In the genomic region with DNA sequence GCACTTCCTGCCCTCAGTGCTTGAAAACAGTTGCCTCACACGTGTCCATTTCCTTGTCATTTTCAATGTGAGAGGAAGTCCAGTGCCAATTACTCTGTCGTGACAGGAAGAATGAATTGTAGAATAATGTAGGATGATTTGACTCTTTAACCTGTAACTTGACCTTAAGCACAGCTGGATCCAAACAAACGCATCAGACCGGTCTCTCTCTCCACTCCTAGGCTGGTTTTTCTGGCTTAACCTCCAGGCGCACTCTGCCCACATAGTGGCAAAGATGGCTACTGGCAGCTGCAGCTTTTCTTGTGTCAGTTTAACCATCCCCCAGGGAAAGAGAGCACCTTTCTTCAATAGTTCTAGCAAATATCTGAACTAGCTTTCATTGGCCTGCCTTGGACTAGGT, we compare ENCODE assay signal across 22 cellular contexts. TPM values are rescaled to one million over a fixed set of nuclear protein-coding genes. Genes with fewer than 3 reads are reported as not detected.
DNase-seq lines count a peak whose midpoint lies in the region; ATAC-seq and TF ChIP-seq lines count a peak whose summit lies in the region.
"Had no signal": no experiment of that assay in that cellular context is flagged by ENCODE, and none has a peak within 500 bp of the region (broad histone marks: within the 10 kb centered on the region; RNA-seq: fewer than 3 reads in every experiment).

No MANE protein-coding gene starts in this region.

- H3K36me3 Mint-ChIP-seq in GM23338 (ENCODE audit: low read depth): peaks cover 8% of the 10 kb centered on the region; the same call in 2 of the 3 replicates

- no peak overlapping the region for H3K4me3 Mint-ChIP-seq in GM23338

- peaks cover 10% of the 10 kb centered on the region; the same call in 2 of the 3 replicates for H3K4me1 Mint-ChIP-seq in GM23338

- H3K23ac ChIP-seq in mesendoderm (ENCODE audit: low read length): no peak overlapping the region

- ATAC-seq in GM23338 (peak; percentile 74), GM21390 (IDR thresholded peaks at IDR 0.05; ENCODE audit: unreplicated experiment) (no peak), HG03442 (IDR thresholded peaks at IDR 0.05; ENCODE audit: unreplicated experiment) (no peak)
- ATAC-seq in activated CD4-positive, CD25-positive, alpha-beta regulatory T cell treated with anti-CD3 and anti-CD28 coated beads, Interleukin-2, amount 50 U/mL, for 24 hours: no peak
- ATAC-seq: GM12878 had no signal

- H3K27ac ChIP-seq in GM23338 (ENCODE audit: low read depth): no peak overlapping the region
- no peak overlapping the region for H3K27ac ChIP-seq in mesendoderm (ENCODE audit: low read depth, low read length)
- H3K27ac ChIP-seq: GM23248, Peyer's patch had no signal

- DNase-seq in GM23338 (ENCODE audit: low spot score): peak; percentile 30
- DNase-seq in LHCN-M2 (ENCODE audit: low read depth): peak; percentile 31
- peak; percentile 33 for DNase-seq in epithelial cell of esophagus (ENCODE audit: low read depth)
- peak; percentile 1 for DNase-seq in mesendoderm
- DNase-seq in activated gamma-delta T cell treated with Interleukin-2 at 50 U/mL for 16 hours: no peak
- DNase-seq: BE2C, DMS79 treated with DMSO at 0.1 percent for 48 hours, GM23248, Kasumi-1, NCI-H1092 treated with DMSO at 0.1 percent for 48 hours, NCI-H1436 treated with DMSO at 0.1 percent for 48 hours, NCI-H1930, NCI-H226, NCI-H510A treated with DMSO at 0.1 percent for 48 hours, NCI-H774, Peyer's patch had no signal

- H3K4me1 ChIP-seq in GM23338 (ENCODE audit: insufficient read depth): peaks cover 6% of the 10 kb centered on the region; the same call in 1 of the 2 replicates
- H3K4me1 ChIP-seq in mesendoderm (ENCODE audit: control insufficient read depth, low read depth, low read length): no peaks in the 10 kb centered on the region
- H3K4me1 ChIP-seq: BE2C, Peyer's patch had no signal

- H3K27me3 ChIP-seq in GM23338 (ENCODE audit: insufficient read depth) (no peaks in the 10 kb centered on the region), mesendoderm (ENCODE audit: insufficient read depth, low read length, poor library complexity) (no peaks in the 10 kb centered on the region)
- H3K27me3 ChIP-seq: BE2C, Peyer's patch had no signal

- H3K9ac ChIP-seq in mesendoderm (ENCODE audit: low read length): no peak overlapping the region
- H3K9ac ChIP-seq: GM23248 had no signal

- H3K27ac Mint-ChIP-seq in GM23338: no peak overlapping the region

- H3K36me3 ChIP-seq in GM23338 (ENCODE audit: insufficient read depth) (no peaks in the 10 kb centered on the region), mesendoderm (ENCODE audit: control insufficient read depth, insufficient read depth, low read length) (no peaks in the 10 kb centered on the region)
- H3K36me3 ChIP-seq: BE2C, Peyer's patch had no signal

- no peaks in the 10 kb centered on the region for H3K79me1 ChIP-seq in mesendoderm (ENCODE audit: low read length)

- peaks cover 11% of the 10 kb centered on the region; the same call in 2 of the 3 replicates for H3K9me3 Mint-ChIP-seq in GM23338

- H3K9me2 ChIP-seq in GM23338 (ENCODE audit: insufficient read depth): no peaks in the 10 kb centered on the region

- no peak overlapping the region for H3K4me3 ChIP-seq in GM23338
- no peak overlapping the region for H3K4me3 ChIP-seq in epithelial cell of esophagus (ENCODE audit: low read length)
- H3K4me3 ChIP-seq in mesendoderm (ENCODE audit: low read length): no peak overlapping the region
- H3K4me3 ChIP-seq: GM12878, GM23248, Peyer's patch had no signal

- H4K20me1 ChIP-seq in GM23338 (replicated peaks; ENCODE audit: insufficient read depth): no peaks in the 10 kb centered on the region

- no peak overlapping the region for H2BK120ac ChIP-seq in mesendoderm (ENCODE audit: low read depth, low read length)

- H2BK15ac ChIP-seq in mesendoderm (replicated peaks; ENCODE audit: low read depth): no peak overlapping the region

- H4K5ac ChIP-seq in mesendoderm (ENCODE audit: low read length): no peak overlapping the region

- no peak overlapping the region for H3K18ac ChIP-seq in mesendoderm (ENCODE audit: low read length)

- H2BK5ac ChIP-seq in mesendoderm (ENCODE audit: low read length): no peak overlapping the region

- H3K4me2 ChIP-seq in GM23338: no peak overlapping the region
- no peak overlapping the region for H3K4me2 ChIP-seq in mesendoderm (ENCODE audit: low read length)

- H3K79me2 ChIP-seq in GM23338 (replicated peaks; ENCODE audit: insufficient read depth): no peaks in the 10 kb centered on the region
- H3K79me2 ChIP-seq in mesendoderm (ENCODE audit: control insufficient read depth, insufficient read depth, low read length): no peaks in the 10 kb centered on the region

- no peak overlapping the region for H2AK5ac ChIP-seq in mesendoderm (ENCODE audit: low read length)

- no peak for TF ChIP-seq CTCF in GM23338 (conservative IDR thresholded peaks at IDR 0.05; ENCODE audit: low read depth in 2 of 2)
- TF ChIP-seq CTCF in epithelial cell of esophagus (IDR thresholded peaks at IDR 0.05; ENCODE audit: insufficient read depth, low read depth, low read length, missing control alignments): no peak

- no peak overlapping the region for H4K8ac ChIP-seq in mesendoderm (ENCODE audit: low read depth, low read length)

- no CpG with 5 or more reads among the region's 5 CpGs for WGBS in mesendoderm (ENCODE audit: extremely low coverage, insufficient coverage, low lambda C conversion rate)

- H3K56ac ChIP-seq in mesendoderm (ENCODE audit: low read length): no peak overlapping the region

- peak overlapping the region; percentile 85; the same call in 1 of the 2 replicates for H2AFZ ChIP-seq in GM23338
- H2AFZ ChIP-seq: GM23248 had no signal

- H3K4ac ChIP-seq in mesendoderm (ENCODE audit: low read depth, low read length): no peak overlapping the region

- H3K27me3 Mint-ChIP-seq in GM23338 (ENCODE audit: insufficient read depth, low read depth, poor library complexity): peaks cover 2% of the 10 kb centered on the region

- H3F3A ChIP-seq in GM23338 (replicated peaks; ENCODE audit: low read depth): no peaks in the 10 kb centered on the region

TF ChIP-seq in GM23338, 12 proteins besides CTCF, POLR2A, EP300 and RAD21 (continues in another document):
- TF ChIP-seq ZNF114 (CRISPR knock-in tag; IDR thresholded peaks at IDR 0.05): no peak
- TF ChIP-seq, protein P1, sequence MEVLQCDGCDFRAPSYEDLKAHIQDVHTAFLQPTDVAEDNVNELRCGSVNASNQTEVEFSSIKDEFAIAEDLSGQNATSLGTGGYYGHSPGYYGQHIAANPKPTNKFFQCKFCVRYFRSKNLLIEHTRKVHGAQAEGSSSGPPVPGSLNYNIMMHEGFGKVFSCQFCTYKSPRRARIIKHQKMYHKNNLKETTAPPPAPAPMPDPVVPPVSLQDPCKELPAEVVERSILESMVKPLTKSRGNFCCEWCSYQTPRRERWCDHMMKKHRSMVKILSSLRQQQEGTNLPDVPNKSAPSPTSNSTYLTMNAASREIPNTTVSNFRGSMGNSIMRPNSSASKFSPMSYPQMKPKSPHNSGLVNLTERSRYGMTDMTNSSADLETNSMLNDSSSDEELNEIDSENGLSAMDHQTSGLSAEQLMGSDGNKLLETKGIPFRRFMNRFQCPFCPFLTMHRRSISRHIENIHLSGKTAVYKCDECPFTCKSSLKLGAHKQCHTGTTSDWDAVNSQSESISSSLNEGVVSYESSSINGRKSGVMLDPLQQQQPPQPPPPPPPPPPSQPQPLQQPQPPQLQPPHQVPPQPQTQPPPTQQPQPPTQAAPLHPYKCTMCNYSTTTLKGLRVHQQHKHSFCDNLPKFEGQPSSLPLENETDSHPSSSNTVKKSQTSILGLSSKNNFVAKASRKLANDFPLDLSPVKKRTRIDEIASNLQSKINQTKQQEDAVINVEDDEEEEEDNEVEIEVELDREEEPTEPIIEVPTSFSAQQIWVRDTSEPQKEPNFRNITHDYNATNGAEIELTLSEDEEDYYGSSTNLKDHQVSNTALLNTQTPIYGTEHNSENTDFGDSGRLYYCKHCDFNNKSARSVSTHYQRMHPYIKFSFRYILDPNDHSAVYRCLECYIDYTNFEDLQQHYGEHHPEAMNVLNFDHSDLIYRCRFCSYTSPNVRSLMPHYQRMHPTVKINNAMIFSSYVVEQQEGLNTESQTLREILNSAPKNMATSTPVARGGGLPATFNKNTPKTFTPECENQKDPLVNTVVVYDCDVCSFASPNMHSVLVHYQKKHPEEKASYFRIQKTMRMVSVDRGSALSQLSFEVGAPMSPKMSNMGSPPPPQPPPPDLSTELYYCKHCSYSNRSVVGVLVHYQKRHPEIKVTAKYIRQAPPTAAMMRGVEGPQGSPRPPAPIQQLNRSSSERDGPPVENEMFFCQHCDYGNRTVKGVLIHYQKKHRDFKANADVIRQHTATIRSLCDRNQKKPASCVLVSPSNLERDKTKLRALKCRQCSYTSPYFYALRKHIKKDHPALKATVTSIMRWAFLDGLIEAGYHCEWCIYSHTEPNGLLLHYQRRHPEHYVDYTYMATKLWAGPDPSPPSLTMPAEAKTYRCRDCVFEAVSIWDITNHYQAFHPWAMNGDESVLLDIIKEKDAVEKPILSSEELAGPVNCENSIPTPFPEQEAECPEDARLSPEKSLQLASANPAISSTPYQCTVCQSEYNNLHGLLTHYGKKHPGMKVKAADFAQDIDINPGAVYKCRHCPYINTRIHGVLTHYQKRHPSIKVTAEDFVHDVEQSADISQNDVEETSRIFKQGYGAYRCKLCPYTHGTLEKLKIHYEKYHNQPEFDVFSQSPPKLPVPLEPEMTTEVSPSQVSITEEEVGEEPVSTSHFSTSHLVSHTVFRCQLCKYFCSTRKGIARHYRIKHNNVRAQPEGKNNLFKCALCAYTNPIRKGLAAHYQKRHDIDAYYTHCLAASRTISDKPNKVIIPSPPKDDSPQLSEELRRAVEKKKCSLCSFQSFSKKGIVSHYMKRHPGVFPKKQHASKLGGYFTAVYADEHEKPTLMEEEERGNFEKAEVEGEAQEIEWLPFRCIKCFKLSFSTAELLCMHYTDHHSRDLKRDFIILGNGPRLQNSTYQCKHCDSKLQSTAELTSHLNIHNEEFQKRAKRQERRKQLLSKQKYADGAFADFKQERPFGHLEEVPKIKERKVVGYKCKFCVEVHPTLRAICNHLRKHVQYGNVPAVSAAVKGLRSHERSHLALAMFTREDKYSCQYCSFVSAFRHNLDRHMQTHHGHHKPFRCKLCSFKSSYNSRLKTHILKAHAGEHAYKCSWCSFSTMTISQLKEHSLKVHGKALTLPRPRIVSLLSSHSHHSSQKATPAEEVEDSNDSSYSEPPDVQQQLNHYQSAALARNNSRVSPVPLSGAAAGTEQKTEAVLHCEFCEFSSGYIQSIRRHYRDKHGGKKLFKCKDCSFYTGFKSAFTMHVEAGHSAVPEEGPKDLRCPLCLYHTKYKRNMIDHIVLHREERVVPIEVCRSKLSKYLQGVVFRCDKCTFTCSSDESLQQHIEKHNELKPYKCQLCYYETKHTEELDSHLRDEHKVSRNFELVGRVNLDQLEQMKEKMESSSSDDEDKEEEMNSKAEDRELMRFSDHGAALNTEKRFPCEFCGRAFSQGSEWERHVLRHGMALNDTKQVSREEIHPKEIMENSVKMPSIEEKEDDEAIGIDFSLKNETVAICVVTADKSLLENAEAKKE (CRISPR knock-in tag; IDR thresholded peaks at IDR 0.05): no peak
- no peak for TF ChIP-seq ZNF331 (CRISPR knock-in tag; IDR thresholded peaks at IDR 0.05; ENCODE audit: low read depth)

RNA-seq across cellular contexts. Expression of a gene that starts 29.4 kb away (rescaled TPM):
- total RNA-seq in GM23338 (2014; rRNA removed; shearing (Covaris generic)): not detected in 2 replicates
- polyA plus RNA-seq in GM23338 (2016; fragmentation: Nextera tagmentation; extraction: Ambion mirVana): not detected in 2 replicates
- 0.06 TPM in 1 of 2 replicates, not detected in the other for total RNA-seq in LHCN-M2 (2014; rRNA removed)
- not detected for polyA plus RNA-seq in LHCN-M2 (2012)
- polyA plus RNA-seq in mesendoderm (2013, experiment 1 of 2): not detected
- not detected for polyA plus RNA-seq in mesendoderm (2013, experiment 2 of 2)
- total RNA-seq: A673, GM12878, GM23248, OCI-LY7 had no signal
- polyA plus RNA-seq: GM23248 had no signal
